Comparison of ENCODE assay signal across 11 cellular contexts in the genomic region with DNA sequence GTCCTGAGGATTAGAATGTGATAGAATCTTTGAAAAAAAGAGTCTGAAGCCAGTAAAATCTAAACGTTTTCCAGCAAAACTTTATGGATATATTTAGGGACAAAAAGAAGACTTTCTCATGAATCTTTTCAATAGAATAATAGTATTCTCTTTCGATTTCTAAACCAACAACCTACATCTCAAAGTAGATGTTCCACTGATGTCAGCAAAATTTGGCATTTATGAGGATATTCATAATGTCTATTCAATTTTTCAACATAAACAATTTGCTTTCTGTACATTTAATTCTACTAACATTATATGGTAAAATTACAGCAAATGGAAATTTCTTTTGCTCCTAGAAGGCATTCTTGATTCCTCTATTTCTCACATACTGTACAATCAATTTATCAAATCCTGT.
"Had no signal": no experiment of that assay in that cellular context is flagged by ENCODE, and none has a peak within 500 bp of the region (broad histone marks: within the 10 kb centered on the region; RNA-seq: fewer than 3 reads in every experiment).

No MANE protein-coding gene starts in this region.

- ATAC-seq: GM23338, HCT116 had no signal

- H3K4me1 ChIP-seq: HAP-1 had no signal

- FAIRE-seq: H1, H54 had no signal

- H3K36me3 ChIP-seq: HAP-1 had no signal

- H3K9ac ChIP-seq: GM23248 had no signal

- H3K4me2 ChIP-seq: GM23338 had no signal

- H3K9me3 ChIP-seq: HAP-1 had no signal

- H3K9me3 Mint-ChIP-seq: GM23338, H9, HFFc6 had no signal

- H3K4me3 Mint-ChIP-seq: GM23338, H9, HFFc6 had no signal

- H3K27ac ChIP-seq: GM23248 had no signal

- H2AFZ ChIP-seq: GM23248, GM23338 had no signal

- H3K27ac Mint-ChIP-seq: GM23338, H9, HFFc6 had no signal

- H3K4me3 ChIP-seq: GM23248, GM23338, HAP-1 had no signal

- DNase-seq: GM23248, GOT3, H7, H9, HCEC 1CT, HFFc6 had no signal
